ENCODE assay signal across 1 cellular context in the genomic region with DNA sequence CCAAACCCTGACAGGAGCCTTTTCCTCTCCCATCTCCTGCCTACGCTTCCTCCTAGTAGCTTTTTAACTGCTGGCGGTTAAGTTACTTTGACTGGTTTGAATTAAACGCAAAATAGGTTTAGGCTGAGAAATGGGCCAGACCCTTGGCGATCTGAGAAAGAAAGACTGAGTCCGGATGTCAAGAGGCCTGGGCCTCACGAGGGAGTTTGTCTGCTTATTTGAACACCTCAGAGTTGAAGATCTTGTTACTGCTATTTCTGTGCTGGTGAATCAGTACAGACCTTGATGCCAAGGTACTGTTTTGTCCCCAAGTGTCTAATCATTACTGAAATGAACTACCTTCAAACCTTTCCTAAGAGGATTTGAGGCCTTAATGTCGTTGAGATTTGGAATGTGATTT.
TF ChIP-seq lines count a peak whose summit lies in the region.

No MANE protein-coding gene starts in this region.

TF ChIP-seq in WTC11, 78 proteins besides CTCF, POLR2A, EP300 and RAD21 (continued from another document):
- TF ChIP-seq, protein P1, sequence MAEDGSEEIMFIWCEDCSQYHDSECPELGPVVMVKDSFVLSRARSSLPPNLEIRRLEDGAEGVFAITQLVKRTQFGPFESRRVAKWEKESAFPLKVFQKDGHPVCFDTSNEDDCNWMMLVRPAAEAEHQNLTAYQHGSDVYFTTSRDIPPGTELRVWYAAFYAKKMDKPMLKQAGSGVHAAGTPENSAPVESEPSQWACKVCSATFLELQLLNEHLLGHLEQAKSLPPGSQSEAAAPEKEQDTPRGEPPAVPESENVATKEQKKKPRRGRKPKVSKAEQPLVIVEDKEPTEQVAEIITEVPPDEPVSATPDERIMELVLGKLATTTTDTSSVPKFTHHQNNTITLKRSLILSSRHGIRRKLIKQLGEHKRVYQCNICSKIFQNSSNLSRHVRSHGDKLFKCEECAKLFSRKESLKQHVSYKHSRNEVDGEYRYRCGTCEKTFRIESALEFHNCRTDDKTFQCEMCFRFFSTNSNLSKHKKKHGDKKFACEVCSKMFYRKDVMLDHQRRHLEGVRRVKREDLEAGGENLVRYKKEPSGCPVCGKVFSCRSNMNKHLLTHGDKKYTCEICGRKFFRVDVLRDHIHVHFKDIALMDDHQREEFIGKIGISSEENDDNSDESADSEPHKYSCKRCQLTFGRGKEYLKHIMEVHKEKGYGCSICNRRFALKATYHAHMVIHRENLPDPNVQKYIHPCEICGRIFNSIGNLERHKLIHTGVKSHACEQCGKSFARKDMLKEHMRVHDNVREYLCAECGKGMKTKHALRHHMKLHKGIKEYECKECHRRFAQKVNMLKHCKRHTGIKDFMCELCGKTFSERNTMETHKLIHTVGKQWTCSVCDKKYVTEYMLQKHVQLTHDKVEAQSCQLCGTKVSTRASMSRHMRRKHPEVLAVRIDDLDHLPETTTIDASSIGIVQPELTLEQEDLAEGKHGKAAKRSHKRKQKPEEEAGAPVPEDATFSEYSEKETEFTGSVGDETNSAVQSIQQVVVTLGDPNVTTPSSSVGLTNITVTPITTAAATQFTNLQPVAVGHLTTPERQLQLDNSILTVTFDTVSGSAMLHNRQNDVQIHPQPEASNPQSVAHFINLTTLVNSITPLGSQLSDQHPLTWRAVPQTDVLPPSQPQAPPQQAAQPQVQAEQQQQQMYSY (CRISPR knock-in tag; IDR thresholded peaks at IDR 0.05), result no peak
- no peak for TF ChIP-seq ZNF532 (CRISPR knock-in tag; IDR thresholded peaks at IDR 0.05; ENCODE audit: borderline replicate concordance)
- TF ChIP-seq, protein P2, sequence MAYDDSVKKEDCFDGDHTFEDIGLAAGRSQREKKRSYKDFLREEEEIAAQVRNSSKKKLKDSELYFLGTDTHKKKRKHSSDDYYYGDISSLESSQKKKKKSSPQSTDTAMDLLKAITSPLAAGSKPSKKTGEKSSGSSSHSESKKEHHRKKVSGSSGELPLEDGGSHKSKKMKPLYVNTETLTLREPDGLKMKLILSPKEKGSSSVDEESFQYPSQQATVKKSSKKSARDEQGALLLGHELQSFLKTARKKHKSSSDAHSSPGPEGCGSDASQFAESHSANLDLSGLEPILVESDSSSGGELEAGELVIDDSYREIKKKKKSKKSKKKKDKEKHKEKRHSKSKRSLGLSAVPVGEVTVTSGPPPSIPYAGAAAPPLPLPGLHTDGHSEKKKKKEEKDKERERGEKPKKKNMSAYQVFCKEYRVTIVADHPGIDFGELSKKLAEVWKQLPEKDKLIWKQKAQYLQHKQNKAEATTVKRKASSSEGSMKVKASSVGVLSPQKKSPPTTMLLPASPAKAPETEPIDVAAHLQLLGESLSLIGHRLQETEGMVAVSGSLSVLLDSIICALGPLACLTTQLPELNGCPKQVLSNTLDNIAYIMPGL (CRISPR knock-in tag; IDR thresholded peaks at IDR 0.05), result no peak
- TF ChIP-seq NR3C1 (CRISPR knock-in tag; conservative IDR thresholded peaks at IDR 0.05; ENCODE audit: low read depth), result no peak
- TF ChIP-seq CREB1 (CRISPR knock-in tag; IDR thresholded peaks at IDR 0.05), result no peak
- no peak for TF ChIP-seq RELA (CRISPR knock-in tag; IDR thresholded peaks at IDR 0.05; ENCODE audit: borderline replicate concordance)
- TF ChIP-seq SOX15 (CRISPR knock-in tag; IDR thresholded peaks at IDR 0.05), result no peak
- TF ChIP-seq ZNF263 (CRISPR knock-in tag; IDR thresholded peaks at IDR 0.05; ENCODE audit: low read depth), result no peak
